Comparison of ENCODE assay signal across 10 cellular contexts in genomic region chr15:92908369-92909057, GRCh38. TPM values are rescaled to one million over a fixed set of nuclear protein-coding genes. Genes with fewer than 3 reads are reported as not detected.
DNase-seq lines count a peak whose midpoint lies in the region; ATAC-seq, FAIRE-seq and TF ChIP-seq lines count a peak whose summit lies in the region.
"Had no signal": no experiment of that assay in that cellular context is flagged by ENCODE, and none has a peak within 500 bp of the region (broad histone marks: within the 10 kb centered on the region; RNA-seq: fewer than 3 reads in every experiment).

No MANE protein-coding gene starts in this region.

- TF ChIP-seq EP300 in HepG2 (IDR thresholded peaks at IDR 0.05; ENCODE audit: low read depth in 2 of 2, low read length in 2 of 2), result no peak
- TF ChIP-seq EP300 in HepG2 (CRISPR knock-in tag; IDR thresholded peaks at IDR 0.05; ENCODE audit: borderline replicate concordance), result no peak

- peak overlapping the region; percentile 99 for H3K4me2 ChIP-seq in HepG2 (ENCODE audit: low read depth, low read length)

- POLR2A ChIA-PET in HepG2 (lab: Yijun Ruan, JAX), result interaction anchor here (0.7 to 10.5 kb wide), 14 partner anchors 8 to 113 kb away, joined by 3 to 185 read pairs (median 11); partner anchors contain the start of gene CHD2

- TF ChIP-seq CTCF in HepG2 (CRISPR knock-in tag; IDR thresholded peaks at IDR 0.05), result no peak

- ATAC-seq in HepG2, result no peak

- H2AFZ ChIP-seq in HepG2 (ENCODE audit: low read length), result no peak overlapping the region

- H3K4me1 ChIP-seq in HepG2 (ENCODE audit: insufficient read depth, low read length), result peaks cover 88% of the 10 kb centered on the region

- 60% methylated on average over 8 of the region's 8 CpGs for WGBS in HepG2 (ENCODE audit: low lambda C conversion rate)

- H3K27me3 Mint-ChIP-seq in activated CD4-positive, alpha-beta T cell treated with anti-CD3 and anti-CD28 coated beads, Interleukin-2, amount 10 ng/mL, durations not matched to agents 24 days and 14 days, result no peaks in the 10 kb centered on the region
- H3K27me3 Mint-ChIP-seq in activated naive CD8-positive, alpha-beta T cell, result no peaks in the 10 kb centered on the region

- H3K79me2 ChIP-seq in HepG2 (ENCODE audit: insufficient read depth, low read length), result peaks cover 96% of the 10 kb centered on the region

- intact Hi-C loops in activated CD4-positive, alpha-beta T cell treated with anti-CD3 and anti-CD28 coated beads, Interleukin-2, amount 10 ng/mL, durations not matched to agents 24 days and 14 days (cut with micrococcal nuclease), result no loop called here
- intact Hi-C loops in HepG2 (cut with micrococcal nuclease; ENCODE audit: unreplicated experiment), result no loop called here

- H3K36me3 ChIP-seq in HepG2 (replicated peaks in 1 of 2; ENCODE audit: control insufficient read depth in 1 of 2, insufficient read depth in 2 of 2, low read length in 2 of 2), result peaks cover 0 to 2% of the 10 kb centered on the region in 2 experiments; a peak in 4 of 5 replicates

- peak overlapping the region; percentile 51 for H3K9ac ChIP-seq in HepG2 (ENCODE audit: insufficient read depth, low read depth, low read length)

- in situ Hi-C loops in HepG2 (cut with HindIII; ENCODE audit: extremely low pct_ligation_motif_present, low pct_unique_long_range_greater_than_20kb), result no loop called here

- H3K9me3 Mint-ChIP-seq in activated CD4-positive, alpha-beta T cell treated with anti-CD3 and anti-CD28 coated beads, Interleukin-2, amount 10 ng/mL, durations not matched to agents 24 days and 14 days, result no peaks in the 10 kb centered on the region
- no peaks in the 10 kb centered on the region for H3K9me3 Mint-ChIP-seq in activated naive CD8-positive, alpha-beta T cell (ENCODE audit: low read depth)

- CTCF ChIA-PET in HepG2 (lab: Yijun Ruan, JAX; ENCODE audit: low intra/inter-chr PET ratio, low total read pairs), result no interaction called here

- H3K9me3 ChIP-seq in HepG2 (ENCODE audit: low read length), result no peaks in the 10 kb centered on the region
- H3K9me3 ChIP-seq: BE2C had no signal

- peaks cover 80% of the 10 kb centered on the region for H3K4me1 Mint-ChIP-seq in activated CD4-positive, alpha-beta T cell treated with anti-CD3 and anti-CD28 coated beads, Interleukin-2, amount 10 ng/mL, durations not matched to agents 24 days and 14 days
- H3K4me1 Mint-ChIP-seq in activated naive CD8-positive, alpha-beta T cell (ENCODE audit: low read depth), result peaks cover 87% of the 10 kb centered on the region

- peak overlapping the region; percentile 5 to 90 (median 29); a peak in 3 of 6 replicates for H3K4me3 ChIP-seq in HepG2 (replicated peaks in 1 of 3; ENCODE audit: insufficient read depth in 1 of 3, low read depth in 2 of 3, low read length in 3 of 3)

- peak; percentile 56 for DNase-seq in activated CD4-positive, alpha-beta T cell treated with anti-CD3 and anti-CD28 coated beads, Interleukin-2, amount 10 ng/mL, durations not matched to agents 24 days and 14 days
- DNase-seq in activated CD4-positive, alpha-beta T cell treated with anti-CD3 and anti-CD28 coated beads for 4 hours, result no peak
- DNase-seq in HepG2 (ENCODE audit: low spot score) (no peak), NCI-H69 (lab: John Stamatoyannopoulos, UW) (no peak), SW480 (ENCODE audit: low spot score) (no peak), hypothalamus (lab: John Stamatoyannopoulos, UW) (no peak)
- DNase-seq: BE2C, NCI-H524 had no signal

- H3K36me3 Mint-ChIP-seq in activated CD4-positive, alpha-beta T cell treated with anti-CD3 and anti-CD28 coated beads, Interleukin-2, amount 10 ng/mL, durations not matched to agents 24 days and 14 days (ENCODE audit: low read depth), result peaks cover 59% of the 10 kb centered on the region
- H3K36me3 Mint-ChIP-seq in activated naive CD8-positive, alpha-beta T cell, result peaks cover 16% of the 10 kb centered on the region

- FAIRE-seq in HepG2 (lab: Jason Lieb, UNC), result no peak

- peaks cover 80% of the 10 kb centered on the region for H4K20me1 ChIP-seq in HepG2 (ENCODE audit: insufficient read depth, low read length)

- peak overlapping the region; percentile 100 for H3K27ac Mint-ChIP-seq in activated CD4-positive, alpha-beta T cell treated with anti-CD3 and anti-CD28 coated beads, Interleukin-2, amount 10 ng/mL, durations not matched to agents 24 days and 14 days
- peak overlapping the region; percentile 100 for H3K27ac Mint-ChIP-seq in activated naive CD8-positive, alpha-beta T cell

- H3K27ac ChIP-seq in HepG2 (ENCODE audit: extremely low read length, insufficient read depth, low read length), result peak overlapping the region; percentile 87
- H3K27ac ChIP-seq in temporal lobe (ENCODE audit: low read depth, low read length), result peak overlapping the region; percentile 89

- no TSS peak for BruUV-seq in HepG2 (replicated peaks; lab: Mats Ljungman, UMichigan)

- H3K27me3 ChIP-seq in HepG2 (ENCODE audit: control insufficient read depth in 1 of 2, insufficient read depth in 2 of 2, low read length in 2 of 2), result no peaks in the 10 kb centered on the region; a peak in 1 of 5 replicates
- H3K27me3 ChIP-seq: BE2C had no signal

- TF ChIP-seq POLR2A in HepG2 (IDR thresholded peaks at IDR 0.05; ENCODE audit: insufficient read depth in 1 of 2, low read depth in 2 of 2, low read length in 2 of 2), result no peak

- H3K4me3 Mint-ChIP-seq in activated CD4-positive, alpha-beta T cell treated with anti-CD3 and anti-CD28 coated beads, Interleukin-2, amount 10 ng/mL, durations not matched to agents 24 days and 14 days, result peak overlapping the region; percentile 89
- H3K4me3 Mint-ChIP-seq in activated naive CD8-positive, alpha-beta T cell, result peak overlapping the region; percentile 99

- no peak for TF ChIP-seq RAD21 in HepG2 (CRISPR knock-in tag; IDR thresholded peaks at IDR 0.05)

TF ChIP-seq in HepG2, 621 proteins besides CTCF, POLR2A, EP300 and RAD21 (continues in another document):
- no peak for TF ChIP-seq ZNF281 (CRISPR knock-in tag; IDR thresholded peaks at IDR 0.05; ENCODE audit: borderline replicate concordance)

RNA-seq across cellular contexts. Expression of gene CHD2, which starts 8.4 kb away (rescaled TPM):
- 105 and 111 TPM in 2 replicates for total RNA-seq in activated CD4-positive, alpha-beta T cell treated with anti-CD3 and anti-CD28 coated beads, Interleukin-2, amount 10 ng/mL, durations not matched to agents 24 days and 14 days
- total RNA-seq in HepG2 (2016; rRNA removed; fragmentation: Illumina TruSeq; extraction: Trizol), result 47.3 and 54.1 TPM in 2 replicates
- total RNA-seq in HepG2 (2016; cell fraction: cytosol; rRNA removed; fragmentation: Illumina TruSeq; extraction: Trizol; ENCODE audit: low read depth), result 130 and 158 TPM in 2 replicates
- total RNA-seq in HepG2 (2016; cell fraction: insoluble cytoplasmic fraction; rRNA removed; fragmentation: Illumina TruSeq; extraction: Trizol), result 50.1 and 51.1 TPM in 2 replicates
- total RNA-seq in HepG2 (2016; cell fraction: membrane; rRNA removed; fragmentation: Illumina TruSeq; extraction: Trizol), result 43.6 and 53.4 TPM in 2 replicates
- total RNA-seq in HepG2 (2016; cell fraction: nucleus; rRNA removed; fragmentation: Illumina TruSeq; extraction: Trizol), result 176 and 185 TPM in 2 replicates
- polyA plus RNA-seq in HepG2 (2011; rRNA removed), result 54.0 and 71.7 TPM in 2 replicates
- polyA plus RNA-seq in HepG2 (2011; cell fraction: cytosol; rRNA removed), result 36.6 and 46.4 TPM in 2 replicates
- 160 and 205 TPM in 2 replicates for polyA plus RNA-seq in HepG2 (2011; cell fraction: nucleus; rRNA removed)
- 51.4 and 60.1 TPM in 2 replicates for polyA plus RNA-seq in HepG2 (2012)
- 2.6 and 2.7 TPM in 2 replicates for polyA plus RNA-seq in HepG2 (2016; cell fraction: cytosol; fragmentation: Illumina TruSeq; extraction: Trizol; ENCODE audit: low read depth)
- 33.4 and 39.2 TPM in 2 replicates for polyA plus RNA-seq in HepG2 (2016; cell fraction: insoluble cytoplasmic fraction; fragmentation: Illumina TruSeq; extraction: Trizol; ENCODE audit: low read depth)
- polyA plus RNA-seq in HepG2 (2016; cell fraction: membrane; fragmentation: Illumina TruSeq; extraction: Trizol; ENCODE audit: low read depth), result 5.7 and 7.2 TPM in 2 replicates
- 104 and 120 TPM in 2 replicates for polyA plus RNA-seq in HepG2 (2016; cell fraction: nucleus; fragmentation: Illumina TruSeq; extraction: Trizol; ENCODE audit: insufficient read depth, low read depth)
- 70.2 and 75.7 TPM in 2 replicates for polyA minus RNA-seq in HepG2 (2011; rRNA and poly(A)+ RNA removed; ENCODE audit: low replicate concordance)
- 53.5 and 70.4 TPM in 2 replicates for polyA minus RNA-seq in HepG2 (2011; cell fraction: cytosol; rRNA and poly(A)+ RNA removed)
- polyA minus RNA-seq in HepG2 (2011; cell fraction: nucleus; rRNA and poly(A)+ RNA removed), result 605 and 632 TPM in 2 replicates
- total RNA-seq in temporal lobe, result 93.4 TPM
